ENCODE assay signal across 8 cellular contexts in genomic region chr6:13336553-13336952, GRCh38. TPM values are rescaled to one million over a fixed set of nuclear protein-coding genes. Genes with fewer than 3 reads are reported as not detected.
A peak's percentile ranks its signal among the peaks of the same experiment; 100 is the strongest.
DNase-seq lines count a peak whose midpoint lies in the region; ATAC-seq and TF ChIP-seq lines count a peak whose summit lies in the region.

No MANE protein-coding gene starts in this region.

- H2BK5ac ChIP-seq in neuronal stem cell (ENCODE audit: low read length), result no peak overlapping the region

- no peak overlapping the region for H3K14ac ChIP-seq in neuronal stem cell (ENCODE audit: low read length)

- H3K18ac ChIP-seq in neuronal stem cell (ENCODE audit: low read length), result no peak overlapping the region

- H2BK15ac ChIP-seq in neuronal stem cell (ENCODE audit: low read length), result no peak overlapping the region

- H2BK12ac ChIP-seq in neuronal stem cell (ENCODE audit: low read length), result no peak overlapping the region

- no peak overlapping the region for H3K4ac ChIP-seq in neuronal stem cell (ENCODE audit: low read length)

- H3K27ac ChIP-seq in neuronal stem cell (replicated peaks; ENCODE audit: low read length), result no peak overlapping the region

- no peak overlapping the region for H3K9ac ChIP-seq in neuronal stem cell (ENCODE audit: low read depth, low read length, poor library complexity)

- H2AK5ac ChIP-seq in neuronal stem cell (ENCODE audit: low read depth, low read length), result no peak overlapping the region

- no peak overlapping the region for H4K8ac ChIP-seq in neuronal stem cell (ENCODE audit: low read depth, low read length)

- H3K4me3 ChIP-seq in fibroblast of the aortic adventitia (ENCODE audit: low read depth, low read length) (no peak overlapping the region), neuronal stem cell (ENCODE audit: low read length in 2 of 2) (no peak overlapping the region)

- peaks cover 2 to 6% of the 10 kb centered on the region in 2 donors for H3K9me3 ChIP-seq in neuronal stem cell (replicated peaks in 1 of 2; ENCODE audit: control insufficient read depth in 2 of 2, insufficient read depth in 1 of 2, low read depth in 1 of 2, low read length in 2 of 2)

- ATAC-seq in HG03139 (IDR thresholded peaks at IDR 0.05; ENCODE audit: unreplicated experiment), result no peak

- DNase-seq in EH (ENCODE audit: low read depth) (peak; percentile 85), M059J (ENCODE audit: low read depth) (peak; percentile 77), RPMI8226 (peak; percentile 80), fibroblast of the aortic adventitia (ENCODE audit: low read depth) (peak; percentile 96), neuronal stem cell (ENCODE audit: low spot score) (peak; percentile 76), stromal cell of bone marrow (ENCODE audit: low read depth) (peak; percentile 86)
- DNase-seq in activated T-helper 1 cell treated with anti-CD3 and anti-CD28 coated beads, Interleukin-2, amount 50 U/mL, for 16 hours (ENCODE audit: low read depth in 1 of 2, low spot score in 1 of 2), result peak; percentile 33 to 69

- H3K23ac ChIP-seq in neuronal stem cell (ENCODE audit: low read depth, low read length, poor library complexity), result no peak overlapping the region

- H3K79me1 ChIP-seq in neuronal stem cell (ENCODE audit: low read depth, low read length), result no peaks in the 10 kb centered on the region

- peak overlapping the region; percentile 59 for H2AFZ ChIP-seq in neuronal stem cell (ENCODE audit: low read length)

- TF ChIP-seq CTCF in fibroblast of the aortic adventitia (IDR thresholded peaks at IDR 0.05; ENCODE audit: insufficient read depth, low read length), result peak; percentile 92

- no peaks in the 10 kb centered on the region for H3K4me1 ChIP-seq in neuronal stem cell (ENCODE audit: control insufficient read depth in 2 of 2, insufficient read depth in 1 of 2, low read depth in 1 of 2, low read length in 2 of 2)

- peaks cover 0 to 11% (median 0%) of the 10 kb centered on the region in 3 experiments for H3K27me3 ChIP-seq in neuronal stem cell (ENCODE audit: control insufficient read depth in 3 of 3, insufficient read depth in 3 of 3, low read depth in 1 of 3, low read length in 3 of 3)

- H3K4me2 ChIP-seq in neuronal stem cell (ENCODE audit: insufficient read depth, low read length, poor library complexity, severe bottlenecking), result no peak overlapping the region

- no CpG with 5 or more reads among the region's 11 CpGs for WGBS in neuronal stem cell (ENCODE audit: extremely low coverage in 2 of 2, insufficient read length in 2 of 2, insufficient replicate concordance in 1 of 2), 2 donors

- no peaks in the 10 kb centered on the region for H3K36me3 ChIP-seq in neuronal stem cell (replicated peaks in 1 of 2; ENCODE audit: control insufficient read depth in 2 of 2, insufficient read depth in 2 of 2, low read length in 2 of 2)

- no peak overlapping the region for H4K91ac ChIP-seq in neuronal stem cell (ENCODE audit: low read depth, low read length, poor library complexity)

- H2BK120ac ChIP-seq in neuronal stem cell (ENCODE audit: low read depth, low read length), result no peak overlapping the region

RNA-seq across cellular contexts. Expression of gene TBC1D7, which starts 8.2 kb away (rescaled TPM):
- total RNA-seq in M059J (2014; rRNA removed; shearing (Covaris generic)), result 32.3 and 36.3 TPM in 2 replicates
- 15.8 and 44.2 TPM in 2 replicates for total RNA-seq in fibroblast of the aortic adventitia (ENCODE audit: low replicate concordance)
- polyA plus RNA-seq in neuronal stem cell (2013, experiment 1 of 2), result 35.5 TPM
- 37.0 TPM for polyA plus RNA-seq in neuronal stem cell (2013, experiment 2 of 2)
